ENCODE assay signal across 24 cellular contexts in the genomic region with DNA sequence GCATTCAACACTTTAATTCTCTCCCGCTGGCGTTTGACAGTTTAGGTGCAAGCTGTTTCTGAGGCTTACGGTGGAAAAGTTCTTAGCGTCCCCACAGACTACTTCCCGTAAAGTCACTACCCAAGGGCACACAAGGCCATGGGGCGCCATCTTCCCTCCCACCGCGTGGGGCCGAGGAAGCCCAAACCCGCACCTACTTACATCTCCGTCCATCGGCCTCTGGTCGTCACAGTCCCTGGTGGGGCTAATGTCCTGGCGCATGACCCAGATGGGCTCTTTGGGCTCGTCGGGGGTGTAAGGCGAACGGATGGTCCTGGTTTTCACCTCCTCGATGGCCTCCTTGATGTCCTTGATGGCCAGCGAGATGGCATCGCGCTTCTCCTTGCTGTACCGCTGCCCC.
"Had no signal": no experiment of that assay in that cellular context is flagged by ENCODE, and none has a peak within 500 bp of the region (broad histone marks: within the 10 kb centered on the region; RNA-seq: fewer than 3 reads in every experiment).

No MANE protein-coding gene starts in this region.

- ATAC-seq: naive thymus-derived CD4-positive, alpha-beta T cell; natural killer cell; psoas muscle; stimulated activated memory B cell treated with anti-CD40 and anti-IgM and Interleukin-4, amounts not matched to agents 10 μg/mL and 1 μg/mL and 100 μg/mL, for 72 hours; stimulated activated naive CD8-positive, alpha-beta T cell treated with anti-CD3 and anti-CD28 coated beads, Interleukin-15, Interleukin-2, amounts not matched to agents 100 U/mL and 50 U/mL, for 24 hours had no signal

- H3K79me2 ChIP-seq: parathyroid adenoma had no signal

- DNase-seq: naive thymus-derived CD4-positive, alpha-beta T cell; natural killer cell; nucleus accumbens; ovary; psoas muscle; right lobe of liver; sigmoid colon; small intestine; stimulated activated CD4-positive, alpha-beta T cell treated with anti-CD3 and anti-CD28 coated beads, Interleukin-15, amount 100 ng/mL, for 24 hours; stimulated activated CD4-positive, alpha-beta T cell treated with anti-CD3 and anti-CD28 coated beads, Interleukin-2, amount 100 ng/mL, for 24 hours; stimulated activated CD4-positive, alpha-beta T cell treated with anti-CD3 and anti-CD28 coated beads, Interleukin-2, amount 100 ng/mL, for 48 hours; stimulated activated CD4-positive, alpha-beta T cell treated with anti-CD3 and anti-CD28 coated beads, Interleukin-4, amount 100 ng/mL, for 4 hours; stimulated activated CD8-positive, alpha-beta memory T cell treated with anti-CD3 and anti-CD28 coated beads, Interleukin-4, amount 100 ng/mL, for 48 hours; stimulated activated naive CD4-positive, alpha-beta T cell; stimulated activated naive CD8-positive, alpha-beta T cell treated with anti-CD3 and anti-CD28 coated beads, Interleukin-15, amount 100 ng/mL, for 72 hours; stimulated activated naive CD8-positive, alpha-beta T cell treated with anti-CD3 and anti-CD28 coated beads, Interleukin-15, Interleukin-2, amounts not matched to agents 100 U/mL and 50 U/mL, for 24 hours; tibial artery; transverse colon; upper lobe of right lung; uterus had no signal

- H3K4me1 ChIP-seq: parathyroid adenoma, psoas muscle, sigmoid colon, tibial artery, transverse colon, upper lobe of right lung, uterus had no signal

- H3K27me3 ChIP-seq: neural progenitor cell, ovary, right lobe of liver, sigmoid colon, tibial artery, transverse colon, upper lobe of right lung, uterus had no signal

- H3K9ac ChIP-seq: neural progenitor cell, parathyroid adenoma had no signal

- H3K4me2 ChIP-seq: neural progenitor cell had no signal

- H3K27ac ChIP-seq: neural progenitor cell, neutrophil, ovary, parathyroid adenoma, psoas muscle, right lobe of liver, sigmoid colon, tibial artery, transverse colon, upper lobe of right lung, uterus had no signal

- H3K9me3 ChIP-seq: neutrophil, ovary, psoas muscle, right lobe of liver, sigmoid colon, tibial artery, transverse colon, upper lobe of right lung, uterus had no signal

- H3K4me3 ChIP-seq: neural progenitor cell, ovary, psoas muscle, right lobe of liver, sigmoid colon, tibial artery, transverse colon, upper lobe of right lung, uterus had no signal

- FAIRE-seq: small intestine had no signal

- H3K36me3 ChIP-seq: neural progenitor cell, neutrophil, ovary, right lobe of liver, upper lobe of right lung, uterus had no signal

- H2AFZ ChIP-seq: neural progenitor cell, parathyroid adenoma had no signal
